Comparison of ENCODE assay signal across 20 cellular contexts in the genomic region with DNA sequence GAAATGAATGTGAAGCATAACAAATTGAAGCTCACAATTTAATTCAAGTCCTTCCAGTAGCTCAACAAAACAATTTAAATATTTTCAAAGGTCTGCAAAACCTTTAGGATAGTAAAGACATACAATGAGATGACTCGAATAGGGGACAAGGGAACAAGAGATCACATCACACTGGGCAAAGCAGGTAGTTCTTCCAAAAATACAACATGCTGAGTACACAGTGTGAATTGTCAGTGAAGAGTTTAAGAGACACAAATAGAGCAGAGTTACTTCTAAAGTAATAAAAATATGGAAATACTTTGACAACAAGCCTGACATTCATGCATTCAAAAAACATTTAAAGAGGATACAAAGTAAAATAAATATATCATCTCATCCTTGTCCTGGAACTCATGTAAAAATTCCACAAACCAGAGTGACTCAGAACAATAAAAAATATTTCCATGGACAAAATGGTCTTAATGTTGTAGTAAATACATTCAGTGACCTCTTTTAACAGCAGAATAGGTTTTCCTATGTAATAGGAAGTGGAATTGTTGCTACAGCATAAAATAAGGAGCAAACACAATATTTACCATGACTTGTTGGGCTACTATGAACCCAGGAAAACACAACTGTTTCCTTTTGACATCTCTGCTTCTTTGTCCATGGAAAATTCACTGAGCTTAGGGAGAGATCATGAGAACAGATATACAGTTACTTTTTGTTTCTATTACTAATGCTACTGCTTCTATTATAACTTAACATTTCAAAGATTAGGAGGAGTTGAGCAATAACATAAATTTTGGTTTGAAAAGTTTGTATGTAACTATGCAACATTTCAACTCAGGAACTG.
A peak's percentile ranks its signal among the peaks of the same experiment; 100 is the strongest.
DNase-seq lines count a peak whose midpoint lies in the region; ATAC-seq and TF ChIP-seq lines count a peak whose summit lies in the region.
"Had no signal": no experiment of that assay in that cellular context is flagged by ENCODE, and none has a peak within 500 bp of the region (broad histone marks: within the 10 kb centered on the region; RNA-seq: fewer than 3 reads in every experiment).

No MANE protein-coding gene starts in this region.

- peak overlapping the region in 7 of 10 donors; percentile 11 to 60 (median 39) for H3K27ac ChIP-seq in heart right ventricle
- H3K27ac ChIP-seq in brain microvascular endothelial cell, result peak overlapping the region; percentile 16
- H3K27ac ChIP-seq in transverse colon, result peak overlapping the region; percentile 1 to 44 (median 23)
- H3K27ac ChIP-seq: WERI-Rb-1 had no signal

- ATAC-seq in heart right ventricle (peak in 2 of 8 donors; percentile 40 to 71), left cardiac atrium (no peak), HG02759 (IDR thresholded peaks at IDR 0.05; ENCODE audit: unreplicated experiment) (no peak)
- ATAC-seq: body of pancreas; naive thymus-derived CD4-positive, alpha-beta T cell; stimulated activated effector memory CD8-positive, alpha-beta T cell treated with anti-CD3 and anti-CD28 coated beads, Interleukin-12 subunit alpha, Interleukin-12 subunit beta, amount 100 ng/mL, for 72 hours had no signal

- TF ChIP-seq POLR2A in transverse colon (IDR thresholded peaks at IDR 0.05), result no peak

- TF ChIP-seq CTCF in heart right ventricle (IDR thresholded peaks at IDR 0.05) (no peak), brain microvascular endothelial cell (IDR thresholded peaks at IDR 0.05; ENCODE audit: low read depth, low read length, missing control alignments) (no peak), transverse colon (IDR thresholded peaks at IDR 0.05) (no peak)

- no peaks in the 10 kb centered on the region for H3K9me3 ChIP-seq in heart right ventricle
- no peaks in the 10 kb centered on the region for H3K9me3 ChIP-seq in transverse colon
- H3K9me3 ChIP-seq: body of pancreas had no signal

- 64 to 69% methylated on average over 1 of the region's 1 CpG for WGBS in heart right ventricle, 2 donors
- WGBS in transverse colon (ENCODE audit: low coverage in 1 of 2), 2 donors, result 57 to 67% methylated on average over 1 of the region's 1 CpG

- no peak for DNase-seq in heart right ventricle
- no peak for DNase-seq in left cardiac atrium
- DNase-seq in brain microvascular endothelial cell, result no peak
- peak; percentile 74 to 89 for DNase-seq in lung microvascular endothelial cell (ENCODE audit: low read depth in 2 of 2)
- DNase-seq in transverse colon, result no peak
- no peak for DNase-seq in activated CD4-positive, alpha-beta T cell treated with anti-CD3 and anti-CD28 coated beads, Interleukin-2, amount 50 U/mL, for 4 hours
- DNase-seq in HK-2 (ENCODE audit: unreplicated experiment), result no peak
- DNase-seq: activated effector memory CD4-positive, alpha-beta T cell treated with anti-CD3 and anti-CD28 coated beads, Interleukin-2, amount 50 U/mL, for 16 hours; body of pancreas; COR-L47; GOT3; head of caudate nucleus; kidney glomerular epithelial cell; naive thymus-derived CD4-positive, alpha-beta T cell; NCI-H1417; NCI-H345; stimulated activated CD4-positive, alpha-beta T cell treated with anti-CD3 and anti-CD28 coated beads, Interleukin-4, amount 100 ng/mL, for 4 hours; WERI-Rb-1 had no signal

- intact Hi-C loops in heart right ventricle (cut with DNase I), result loop anchor here in 1 of 10 donors (5.0 kb wide), 1 partner anchor 92 kb away; no protein-coding TSS in a partner anchor
- intact Hi-C loops in left cardiac atrium (cut with DNase I), result no loop called here
- intact Hi-C loops in transverse colon (cut with DNase I; ENCODE audit: low total_unique reads), result no loop called here

- H3K36me3 ChIP-seq in heart right ventricle (no peaks in the 10 kb centered on the region), brain microvascular endothelial cell (replicated peaks) (peaks cover 3% of the 10 kb centered on the region), transverse colon (no peaks in the 10 kb centered on the region)
- H3K36me3 ChIP-seq: WERI-Rb-1 had no signal

- H3K4me1 ChIP-seq in heart right ventricle (peaks cover 0 to 27% (median 10%) of the 10 kb centered on the region in 9 donors), transverse colon (peaks cover 0 to 20% (median 1%) of the 10 kb centered on the region in 4 donors)

- H3K4me3 ChIP-seq in heart right ventricle (no peak overlapping the region), brain microvascular endothelial cell (ENCODE audit: low read depth, low read length) (no peak overlapping the region), transverse colon (no peak overlapping the region)
- H3K4me3 ChIP-seq: body of pancreas had no signal

- in situ Hi-C loops in brain microvascular endothelial cell (cut with HindIII; ENCODE audit: low pct_ligation_motif_present, low sequenced_read_pairs) (no loop called here), transverse colon (cut with MboI; ENCODE audit: low pct_ligation_motif_present in 1 of 4, low pct_unique_long_range_greater_than_20kb in 1 of 4, low sequenced_read_pairs in 3 of 4) (no loop called here)

- TF ChIP-seq EP300 in transverse colon (IDR thresholded peaks at IDR 0.05; ENCODE audit: low read depth), result no peak

- H3K27me3 ChIP-seq in heart right ventricle (no peaks in the 10 kb centered on the region), brain microvascular endothelial cell (replicated peaks) (no peaks in the 10 kb centered on the region), transverse colon (no peaks in the 10 kb centered on the region)
- H3K27me3 ChIP-seq: body of pancreas had no signal

Comparison
In these comparisons a context has a peak if more than half of its experiments do, and no peak if none do; other contexts are left out.
1. DNase-seq: peak in lung microvascular endothelial cell (2 of 2); none in heart right ventricle (0 of 2), left cardiac atrium (single experiment), brain microvascular endothelial cell (single experiment), transverse colon (single experiment), activated CD4-positive, alpha-beta T cell treated with anti-CD3 and anti-CD28 coated beads, Interleukin-2, amount 50 U/mL, for 4 hours (0 of 2) and HK-2 (single experiment).
2. Peak in every context shown above with its lines, with median percentiles within 50 percentile points of each other: H3K27ac ChIP-seq.